ENCODE assay signal across 2 cellular contexts in genomic region chr3:193975072-193975535, GRCh38.
TF ChIP-seq lines count a peak whose summit lies in the region.

No MANE protein-coding gene starts in this region.

TF ChIP-seq in WTC11, 78 proteins besides CTCF, POLR2A, EP300 and RAD21 (continued from another document):
- TF ChIP-seq, protein P1, sequence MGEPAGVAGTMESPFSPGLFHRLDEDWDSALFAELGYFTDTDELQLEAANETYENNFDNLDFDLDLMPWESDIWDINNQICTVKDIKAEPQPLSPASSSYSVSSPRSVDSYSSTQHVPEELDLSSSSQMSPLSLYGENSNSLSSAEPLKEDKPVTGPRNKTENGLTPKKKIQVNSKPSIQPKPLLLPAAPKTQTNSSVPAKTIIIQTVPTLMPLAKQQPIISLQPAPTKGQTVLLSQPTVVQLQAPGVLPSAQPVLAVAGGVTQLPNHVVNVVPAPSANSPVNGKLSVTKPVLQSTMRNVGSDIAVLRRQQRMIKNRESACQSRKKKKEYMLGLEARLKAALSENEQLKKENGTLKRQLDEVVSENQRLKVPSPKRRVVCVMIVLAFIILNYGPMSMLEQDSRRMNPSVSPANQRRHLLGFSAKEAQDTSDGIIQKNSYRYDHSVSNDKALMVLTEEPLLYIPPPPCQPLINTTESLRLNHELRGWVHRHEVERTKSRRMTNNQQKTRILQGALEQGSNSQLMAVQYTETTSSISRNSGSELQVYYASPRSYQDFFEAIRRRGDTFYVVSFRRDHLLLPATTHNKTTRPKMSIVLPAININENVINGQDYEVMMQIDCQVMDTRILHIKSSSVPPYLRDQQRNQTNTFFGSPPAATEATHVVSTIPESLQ (CRISPR knock-in tag; IDR thresholded peaks at IDR 0.05) = no peak
- TF ChIP-seq ZNF232 (CRISPR knock-in tag; IDR thresholded peaks at IDR 0.05) (no peak), CREB1 (CRISPR knock-in tag; IDR thresholded peaks at IDR 0.05) (no peak)

TF ChIP-seq in HepG2, 621 proteins besides CTCF, POLR2A, EP300 and RAD21 (continued from another document):
- TF ChIP-seq ZNF281 (CRISPR knock-in tag; IDR thresholded peaks at IDR 0.05; ENCODE audit: borderline replicate concordance) (peak; percentile 29; the same call in 1 of the 2 replicates), NR2F1 (CRISPR knock-in tag; IDR thresholded peaks at IDR 0.05) (0 out of 4 replicates have a peak, but pooled peaks of 1 of the 2 experiments have one; percentile 29), ZNF713 (CRISPR knock-in tag; IDR thresholded peaks at IDR 0.05) (no peak)
